In genomic region chr2:181165199-181165868, GRCh38 we compare ENCODE assay signal across 11 cellular contexts.
DNase-seq lines count a peak whose midpoint lies in the region; ATAC-seq and TF ChIP-seq lines count a peak whose summit lies in the region.
"Had no signal": no experiment of that assay in that cellular context is flagged by ENCODE, and none has a peak within 500 bp of the region (broad histone marks: within the 10 kb centered on the region; RNA-seq: fewer than 3 reads in every experiment).

No MANE protein-coding gene starts in this region.

- H2AFZ ChIP-seq in SK-N-SH (ENCODE audit: low read depth): no peak overlapping the region

- H3K9ac ChIP-seq in BLaER1: no peak overlapping the region
- no peak overlapping the region for H3K9ac ChIP-seq in SK-N-SH

- WGBS in SK-N-SH (ENCODE audit: low lambda C conversion rate): 73% methylated on average over 6 of the region's 6 CpGs

- peak overlapping the region; percentile 27 for H3K4me3 Mint-ChIP-seq in activated CD8-positive, alpha-beta T cell treated with anti-CD3 and anti-CD28 coated beads, Interleukin-2, amount 10 ng/mL, durations not matched to agents 7 days and 5 days
- H3K4me3 Mint-ChIP-seq: HFFc6 had no signal

- H3K4me1 ChIP-seq in BLaER1 (peaks cover 22% of the 10 kb centered on the region), SK-N-SH (ENCODE audit: control insufficient read depth in 1 of 2, insufficient read depth in 2 of 2, low read depth in 1 of 2, low read length in 1 of 2) (no peaks in the 10 kb centered on the region)

- H3K27ac Mint-ChIP-seq in activated CD8-positive, alpha-beta T cell treated with anti-CD3 and anti-CD28 coated beads, Interleukin-2, amount 10 ng/mL, durations not matched to agents 7 days and 5 days: peak overlapping the region; percentile 93
- H3K27ac Mint-ChIP-seq: HFFc6 had no signal

- H3K36me3 ChIP-seq in BLaER1: peaks cover 9% of the 10 kb centered on the region; the same call in 1 of the 2 replicates
- H3K36me3 ChIP-seq in SK-N-SH (replicated peaks in 1 of 2; ENCODE audit: control insufficient read depth in 1 of 2, insufficient read depth in 2 of 2, low read length in 1 of 2): no peaks in the 10 kb centered on the region

- H3K79me2 ChIP-seq in SK-N-SH (ENCODE audit: insufficient read depth): no peaks in the 10 kb centered on the region

- H3K4me2 ChIP-seq in BLaER1 (peak overlapping the region; percentile 74), SK-N-SH (no peak overlapping the region)

- H3F3A ChIP-seq in SK-N-SH (replicated peaks; ENCODE audit: insufficient read depth): no peaks in the 10 kb centered on the region

- no peak for TF ChIP-seq CTCF in SK-N-SH (IDR thresholded peaks at IDR 0.05)

- no peaks in the 10 kb centered on the region for H4K20me1 ChIP-seq in BLaER1
- H4K20me1 ChIP-seq in SK-N-SH (ENCODE audit: insufficient read depth): no peaks in the 10 kb centered on the region

- H3K27ac ChIP-seq in BLaER1 (peak overlapping the region; percentile 57), SK-N-SH (ENCODE audit: low read depth in 2 of 2, low read length in 1 of 2) (no peak overlapping the region)
- H3K27ac ChIP-seq: C4-2B had no signal

- no peaks in the 10 kb centered on the region for H3K9me2 ChIP-seq in SK-N-SH

- CTCF ChIA-PET in activated CD8-positive, alpha-beta T cell treated with anti-CD3 and anti-CD28 coated beads, Interleukin-2, amount 10 ng/mL, durations not matched to agents 7 days and 5 days (lab: Charles Lee): interaction anchor here (0.8 to 3.3 kb wide), 8 partner anchors 12 to 301 kb away, joined by 3 to 18 read pairs (median 3); partner anchors contain the start of gene ITGA4
- CTCF ChIA-PET in SK-N-SH (lab: Yijun Ruan, JAX): no interaction called here

- peaks cover 22% of the 10 kb centered on the region for H3K9me3 Mint-ChIP-seq in activated CD8-positive, alpha-beta T cell treated with anti-CD3 and anti-CD28 coated beads, Interleukin-2, amount 10 ng/mL, durations not matched to agents 7 days and 5 days (ENCODE audit: insufficient read depth)
- H3K9me3 Mint-ChIP-seq: HFFc6 had no signal

- H3K36me3 Mint-ChIP-seq in activated CD8-positive, alpha-beta T cell treated with anti-CD3 and anti-CD28 coated beads, Interleukin-2, amount 10 ng/mL, durations not matched to agents 7 days and 5 days (ENCODE audit: low read depth): peaks cover 45% of the 10 kb centered on the region

- no peak for TF ChIP-seq RAD21 in SK-N-SH (IDR thresholded peaks at IDR 0.05; ENCODE audit: low read length)

- POLR2A ChIA-PET in activated CD8-positive, alpha-beta T cell treated with anti-CD3 and anti-CD28 coated beads, Interleukin-2, amount 10 ng/mL, durations not matched to agents 7 days and 5 days (lab: Charles Lee): interaction anchor here (0.6 to 3.1 kb wide), 6 partner anchors 20 to 292 kb away, joined by 3 to 11 read pairs (median 4); partner anchors contain the start of gene ITGA4
- POLR2A ChIA-PET in SK-N-SH (lab: Yijun Ruan, JAX): no interaction called here

- H3K4me1 Mint-ChIP-seq in activated CD8-positive, alpha-beta T cell treated with anti-CD3 and anti-CD28 coated beads, Interleukin-2, amount 10 ng/mL, durations not matched to agents 7 days and 5 days (ENCODE audit: low read depth): peaks cover 47% of the 10 kb centered on the region

- ATAC-seq in GM18909 (IDR thresholded peaks at IDR 0.05; ENCODE audit: poor library complexity, unreplicated experiment): peak; percentile 67
- peak; percentile 69 for ATAC-seq in HG02981 (IDR thresholded peaks at IDR 0.05; ENCODE audit: unreplicated experiment)
- ATAC-seq in activated CD8-positive, alpha-beta T cell treated with anti-CD3 and anti-CD28 coated beads, Interleukin-2, amount 10 ng/mL, durations not matched to agents 7 days and 5 days: peak; percentile 86

- H3K27me3 ChIP-seq in BLaER1 (no peaks in the 10 kb centered on the region), SK-N-SH (ENCODE audit: insufficient read depth) (no peaks in the 10 kb centered on the region)

- H3K27me3 Mint-ChIP-seq in activated CD8-positive, alpha-beta T cell treated with anti-CD3 and anti-CD28 coated beads, Interleukin-2, amount 10 ng/mL, durations not matched to agents 7 days and 5 days (ENCODE audit: low read depth): no peaks in the 10 kb centered on the region

- H3K9me3 ChIP-seq in BLaER1 (peaks cover 33% of the 10 kb centered on the region), SK-N-SH (no peaks in the 10 kb centered on the region)

- H3K4me3 ChIP-seq in BLaER1 (peak overlapping the region; percentile 35; the same call in 1 of the 2 replicates), SK-N-SH (ENCODE audit: low read depth in 2 of 2, low read length in 1 of 2) (no peak overlapping the region)

- TF ChIP-seq EP300 in SK-N-SH (IDR thresholded peaks at IDR 0.05; ENCODE audit: borderline replicate concordance in 1 of 2, low read depth in 1 of 2, low read length in 1 of 2): no peak

- peak; percentile 55 for DNase-seq in activated CD8-positive, alpha-beta T cell treated with anti-CD3 and anti-CD28 coated beads, Interleukin-2, amount 10 ng/mL, durations not matched to agents 7 days and 5 days
- DNase-seq in DMS53 (lab: John Stamatoyannopoulos, UW) (no peak), HuH-7.5 (ENCODE audit: low spot score) (no peak), SK-N-SH (no peak)
- no peak for DNase-seq in stimulated activated CD4-positive, alpha-beta T cell treated with anti-CD3 and anti-CD28 coated beads, Interleukin-2, amount 100 ng/mL, for 24 hours
- DNase-seq: HFFc6, NCI-H226 had no signal

TF ChIP-seq in SK-N-SH, 30 proteins besides CTCF, POLR2A, EP300 and RAD21:
- TF ChIP-seq FOXM1 (IDR thresholded peaks at IDR 0.05; ENCODE audit: low read depth): no peak
- no peak for TF ChIP-seq CHD2 (IDR thresholded peaks at IDR 0.05; ENCODE audit: low read length, partially characterized antibody)
- TF ChIP-seq FOXJ3 (CRISPR knock-in tag; IDR thresholded peaks at IDR 0.05): no peak
TF ChIP-seq in SK-N-SH: peak in this region for 0.
